In the genomic region with DNA sequence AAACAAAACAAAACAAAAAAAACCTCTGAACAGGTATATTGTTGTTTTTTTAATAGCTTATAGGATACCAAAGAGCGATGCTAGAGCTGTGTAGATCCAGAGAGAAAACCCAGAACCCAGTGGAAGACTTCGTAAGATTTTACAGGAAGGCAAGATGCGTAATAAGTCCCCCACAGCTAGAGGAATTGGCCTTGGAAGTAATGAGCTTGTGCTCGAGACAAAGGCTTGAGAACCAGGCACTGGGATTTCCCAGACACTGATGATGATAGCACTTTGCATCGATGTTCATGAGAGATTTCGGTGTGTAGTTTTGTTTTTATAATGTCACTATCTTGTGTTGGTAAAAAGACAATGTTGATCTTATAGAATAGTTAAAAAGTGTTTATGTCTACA, we compare ENCODE assay signal across 23 cellular contexts.
DNase-seq lines count a peak whose midpoint lies in the region; FAIRE-seq and TF ChIP-seq lines count a peak whose summit lies in the region.
"Had no signal": no experiment of that assay in that cellular context is flagged by ENCODE, and none has a peak within 500 bp of the region (broad histone marks: within the 10 kb centered on the region; RNA-seq: fewer than 3 reads in every experiment).

No MANE protein-coding gene starts in this region.

- H3K9me3 Mint-ChIP-seq in nephron, result no peaks in the 10 kb centered on the region

- DNase-seq in astrocyte of the hippocampus (ENCODE audit: low read depth, low spot score) (peak; percentile 41), smooth muscle cell (lab: John Stamatoyannopoulos, UW; ENCODE audit: unreplicated experiment) (no peak), H4 (ENCODE audit: low spot score) (no peak), NCI-H226 (no peak), epidermal melanocyte (ENCODE audit: insufficient read length, low spot score) (no peak)
- DNase-seq: ACHN; BE2C; C1 segment of cervical spinal cord; CD4-positive, CD25-positive, alpha-beta regulatory T cell; CD8-positive, alpha-beta memory T cell; COR-L47; DMS 273 treated with DMSO at 0.1 percent for 48 hours; DMS53; DND-41; EL; GM23248; HCEC 1CT had no signal

- H3F3A ChIP-seq in smooth muscle cell (ENCODE audit: low read depth), result peaks cover 10% of the 10 kb centered on the region

- no peak overlapping the region for H3K9ac ChIP-seq in smooth muscle cell (ENCODE audit: low read depth)
- H3K9ac ChIP-seq: GM23248 had no signal

- no peaks in the 10 kb centered on the region for H3K36me3 ChIP-seq in smooth muscle cell (ENCODE audit: low read depth)
- H3K36me3 ChIP-seq: BE2C had no signal

- H3K4me2 ChIP-seq in smooth muscle cell, result no peak overlapping the region

- peaks cover 31% of the 10 kb centered on the region for H3K4me1 Mint-ChIP-seq in nephron
- H3K4me1 Mint-ChIP-seq: CD4-positive, CD25-positive, alpha-beta regulatory T cell; CD8-positive, alpha-beta memory T cell had no signal

- peak overlapping the region; percentile 61 to 83 (median 75) for H3K27ac Mint-ChIP-seq in nephron
- H3K27ac Mint-ChIP-seq: CD4-positive, CD25-positive, alpha-beta regulatory T cell; CD8-positive, alpha-beta memory T cell had no signal

- 74% methylated on average over 6 of the region's 6 CpGs for WGBS in smooth muscle cell (ENCODE audit: low lambda C conversion rate)

- H3K27me3 Mint-ChIP-seq in nephron (ENCODE audit: low read depth), result no peaks in the 10 kb centered on the region
- H3K27me3 Mint-ChIP-seq: CD4-positive, CD25-positive, alpha-beta regulatory T cell; CD8-positive, alpha-beta memory T cell had no signal

- no peaks in the 10 kb centered on the region for H3K4me1 ChIP-seq in smooth muscle cell (ENCODE audit: low read depth)

- H3K4me3 Mint-ChIP-seq in nephron, result no peak overlapping the region
- H3K4me3 Mint-ChIP-seq: CD4-positive, CD25-positive, alpha-beta regulatory T cell; CD8-positive, alpha-beta memory T cell had no signal

- peak overlapping the region; percentile 4 for H2AFZ ChIP-seq in smooth muscle cell (ENCODE audit: low read depth)
- H2AFZ ChIP-seq: GM23248 had no signal

- no peaks in the 10 kb centered on the region for H4K20me1 ChIP-seq in smooth muscle cell (ENCODE audit: low read depth)

- no peak overlapping the region for H3K27ac ChIP-seq in smooth muscle cell (ENCODE audit: low read depth)
- H3K27ac ChIP-seq: GM23248, HL-60 had no signal

- H3K9me3 ChIP-seq in smooth muscle cell (replicated peaks; ENCODE audit: low read depth), result no peaks in the 10 kb centered on the region
- H3K9me3 ChIP-seq: BE2C had no signal

- no peaks in the 10 kb centered on the region for H3K79me2 ChIP-seq in smooth muscle cell (ENCODE audit: low read depth)

- no peaks in the 10 kb centered on the region for H3K27me3 ChIP-seq in smooth muscle cell (ENCODE audit: low read depth)
- H3K27me3 ChIP-seq: BE2C had no signal

- TF ChIP-seq CTCF in nephron (IDR thresholded peaks at IDR 0.05; ENCODE audit: unreplicated experiment in 3 of 3) (no peak), smooth muscle cell (IDR thresholded peaks at IDR 0.05; ENCODE audit: borderline replicate concordance, insufficient read depth, poor library complexity, severe bottlenecking) (no peak)

- H3K4me3 ChIP-seq in smooth muscle cell, result no peak overlapping the region
- H3K4me3 ChIP-seq: GM12878, GM23248 had no signal

- H3K36me3 Mint-ChIP-seq in nephron (ENCODE audit: low read depth), result no peaks in the 10 kb centered on the region
- H3K36me3 Mint-ChIP-seq: CD4-positive, CD25-positive, alpha-beta regulatory T cell; CD8-positive, alpha-beta memory T cell had no signal

- peak; percentile 83 for FAIRE-seq in endometrium (lab: Jason Lieb, UNC)
- FAIRE-seq: GM12878, GM19239, H54 had no signal
